8 cellular contexts compared by ENCODE assay signal in the genomic region with DNA sequence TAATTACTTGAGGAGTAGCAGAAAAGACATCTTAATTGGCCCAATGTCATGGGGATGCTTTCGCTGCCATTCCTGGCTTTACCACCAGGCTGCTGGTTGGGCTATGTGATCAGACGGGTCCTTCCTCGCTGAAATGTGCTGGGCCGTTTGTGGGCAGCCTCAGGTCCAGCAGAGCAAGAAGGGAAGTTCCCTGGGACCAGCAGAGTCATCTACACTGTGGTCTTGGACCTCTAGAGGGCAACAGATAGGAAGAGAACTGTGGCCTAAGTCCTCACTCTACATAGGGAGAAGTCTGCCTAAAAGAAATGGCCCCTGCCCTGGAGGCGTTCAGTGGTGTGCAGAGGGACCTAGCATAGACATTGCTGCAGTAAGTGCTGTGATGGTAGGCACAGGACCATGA. TPM values are rescaled to one million over a fixed set of nuclear protein-coding genes. Genes with fewer than 3 reads are reported as not detected.
DNase-seq lines count a peak whose midpoint lies in the region; ATAC-seq and TF ChIP-seq lines count a peak whose summit lies in the region.

No MANE protein-coding gene starts in this region.

- peak overlapping the region; percentile 17 for H3K4me3 ChIP-seq in CD8-positive, alpha-beta memory T cell (ENCODE audit: low read length)
- H3K4me3 ChIP-seq in neutrophil (ENCODE audit: low read depth in 1 of 2, low read length in 1 of 2): no peak overlapping the region

- no peaks in the 10 kb centered on the region for H3K27me3 ChIP-seq in CD8-positive, alpha-beta memory T cell (ENCODE audit: insufficient read depth, low read length, poor library complexity, severe bottlenecking)
- no peaks in the 10 kb centered on the region for H3K27me3 ChIP-seq in neutrophil

- peak in 3 of 5 donors; percentile 32 to 55 (median 53) for DNase-seq in CD8-positive, alpha-beta memory T cell
- DNase-seq in erythroblast (lab: John Stamatoyannopoulos, UW): peak; percentile 61 to 76
- DNase-seq in NCI-H748 treated with DMSO at 0.1 percent for 48 hours (lab: John Stamatoyannopoulos, UW): no peak

- peak overlapping the region; percentile 84 to 98 (median 94) for H3K27ac Mint-ChIP-seq in CD8-positive, alpha-beta memory T cell
- H3K27ac Mint-ChIP-seq in T-helper 1 cell treated with Interleukin-12 subunit alpha and Interleukin-12 subunit beta and Interleukin-4 antibody, amounts not matched to agents 30 μg/mL and 1 μg/mL, for 36 hours: peak overlapping the region; percentile 97

- H3K27me3 Mint-ChIP-seq in CD8-positive, alpha-beta memory T cell: peaks cover 0 to 1% of the 10 kb centered on the region in 2 donors
- H3K27me3 Mint-ChIP-seq in T-helper 1 cell treated with Interleukin-12 subunit alpha and Interleukin-12 subunit beta and Interleukin-4 antibody, amounts not matched to agents 30 μg/mL and 1 μg/mL, for 36 hours (ENCODE audit: low read depth): no peaks in the 10 kb centered on the region

- H3K27ac ChIP-seq in CD8-positive, alpha-beta memory T cell (ENCODE audit: low read depth, low read length): no peak overlapping the region
- H3K27ac ChIP-seq in neutrophil: peak overlapping the region; percentile 37

- peaks cover 34% of the 10 kb centered on the region for H3K36me3 ChIP-seq in CD8-positive, alpha-beta memory T cell (ENCODE audit: insufficient read depth, low read length)
- no peaks in the 10 kb centered on the region for H3K36me3 ChIP-seq in neutrophil

- ATAC-seq in HG02798 (IDR thresholded peaks at IDR 0.05; ENCODE audit: poor library complexity, unreplicated experiment): peak; percentile 50
- no peak for ATAC-seq in GM21447 (IDR thresholded peaks at IDR 0.05; ENCODE audit: unreplicated experiment)
- no peak for ATAC-seq in HG03342 (IDR thresholded peaks at IDR 0.05; ENCODE audit: unreplicated experiment)

- H3K9me3 ChIP-seq in CD8-positive, alpha-beta memory T cell (ENCODE audit: low read length): no peaks in the 10 kb centered on the region
- no peaks in the 10 kb centered on the region for H3K9me3 ChIP-seq in neutrophil

- H3K4me3 Mint-ChIP-seq in CD8-positive, alpha-beta memory T cell: peak overlapping the region; percentile 57 to 90 (median 85)
- peak overlapping the region; percentile 85 for H3K4me3 Mint-ChIP-seq in T-helper 1 cell treated with Interleukin-12 subunit alpha and Interleukin-12 subunit beta and Interleukin-4 antibody, amounts not matched to agents 30 μg/mL and 1 μg/mL, for 36 hours

- POLR2A ChIA-PET in CD8-positive, alpha-beta memory T cell (lab: Charles Lee): interaction anchor here (1.0 to 10.0 kb wide), 2 partner anchors 9 to 23 kb away, joined by 4 to 274 read pairs; a partner anchor contains a TSS

- CTCF ChIA-PET in CD8-positive, alpha-beta memory T cell (lab: Charles Lee): interaction anchor here (49.6 to 58.3 kb wide), 2 partner anchors 3 to 18 kb away, joined by 1568 read pairs; a partner anchor contains a TSS

- peaks cover 92 to 100% (median 98%) of the 10 kb centered on the region in 3 donors for H3K4me1 Mint-ChIP-seq in CD8-positive, alpha-beta memory T cell
- H3K4me1 Mint-ChIP-seq in T-helper 1 cell treated with Interleukin-12 subunit alpha and Interleukin-12 subunit beta and Interleukin-4 antibody, amounts not matched to agents 30 μg/mL and 1 μg/mL, for 36 hours (ENCODE audit: low read depth): peaks cover 85% of the 10 kb centered on the region

- peaks cover 18 to 77% (median 32%) of the 10 kb centered on the region in 3 donors for H3K36me3 Mint-ChIP-seq in CD8-positive, alpha-beta memory T cell
- H3K36me3 Mint-ChIP-seq in T-helper 1 cell treated with Interleukin-12 subunit alpha and Interleukin-12 subunit beta and Interleukin-4 antibody, amounts not matched to agents 30 μg/mL and 1 μg/mL, for 36 hours (ENCODE audit: low read depth): peaks cover 76% of the 10 kb centered on the region

- no peaks in the 10 kb centered on the region for H3K9me3 Mint-ChIP-seq in CD8-positive, alpha-beta memory T cell
- H3K9me3 Mint-ChIP-seq in T-helper 1 cell treated with Interleukin-12 subunit alpha and Interleukin-12 subunit beta and Interleukin-4 antibody, amounts not matched to agents 30 μg/mL and 1 μg/mL, for 36 hours: no peaks in the 10 kb centered on the region

- peak; percentile 58 for TF ChIP-seq CTCF in neutrophil (IDR thresholded peaks at IDR 0.05)

- no peak for TF ChIP-seq POLR2A in erythroblast (IDR thresholded peaks at IDR 0.05; ENCODE audit: low read length)

- peaks cover 96% of the 10 kb centered on the region for H3K4me1 ChIP-seq in CD8-positive, alpha-beta memory T cell (ENCODE audit: insufficient read depth, low read length)
- peaks cover 41 to 48% of the 10 kb centered on the region in 2 experiments for H3K4me1 ChIP-seq in neutrophil (ENCODE audit: control insufficient read depth in 1 of 2, insufficient read depth in 1 of 2, low read depth in 1 of 2, low read length in 1 of 2)

RNA-seq across cellular contexts. Expression of a gene that starts 10.9 kb away (rescaled TPM):
- 100 to 1,000 TPM; 218 to 228 TPM for total RNA-seq in CD8-positive, alpha-beta memory T cell
- 129 TPM for polyA plus RNA-seq in CD8-positive, alpha-beta memory T cell
